22 cellular contexts compared by ENCODE assay signal in the genomic region with DNA sequence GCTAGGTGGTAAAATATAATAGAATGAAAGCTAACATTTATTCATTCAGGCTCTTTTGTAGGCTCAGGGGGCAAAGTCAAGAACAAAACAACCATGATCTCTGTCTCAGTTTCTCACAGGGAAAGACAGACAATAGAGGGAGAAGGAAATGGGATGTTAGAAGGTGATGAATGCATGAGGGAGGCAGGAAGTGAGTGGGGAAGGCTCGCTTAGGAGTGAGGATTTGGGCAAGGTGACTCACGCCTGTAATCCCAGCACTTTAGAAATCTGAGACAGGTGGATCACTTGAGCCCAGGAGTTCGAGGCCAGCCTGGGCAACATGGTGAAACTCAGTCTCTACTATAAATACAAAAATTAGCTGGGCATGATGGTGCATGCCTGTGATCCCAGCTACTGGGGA.
A peak's percentile ranks its signal among the peaks of the same experiment; 100 is the strongest.
DNase-seq lines count a peak whose midpoint lies in the region; ATAC-seq and TF ChIP-seq lines count a peak whose summit lies in the region.
"Had no signal": no experiment of that assay in that cellular context is flagged by ENCODE, and none has a peak within 500 bp of the region (broad histone marks: within the 10 kb centered on the region; RNA-seq: fewer than 3 reads in every experiment).

No MANE protein-coding gene starts in this region.

- no peak overlapping the region for H3K27ac ChIP-seq in GM23338 (ENCODE audit: low read depth)
- H3K27ac ChIP-seq: neural progenitor cell, VCaP had no signal

- H3K4me3 Mint-ChIP-seq in GM23338, result no peak overlapping the region
- no peak overlapping the region for H3K4me3 Mint-ChIP-seq in activated T-helper 2 cell treated with anti-CD3 and anti-CD28 coated beads, Interferon-gamma antibody, Interleukin-2, Interleukin-4, amounts not matched to agents 10 μg/mL and 5 μg/mL and 100 μg/mL, durations not matched to agents 14 hours and 24 hours and 36 hours (ENCODE audit: low read depth)
- H3K4me3 Mint-ChIP-seq: activated naive CD8-positive, alpha-beta T cell treated with anti-CD3 and anti-CD28 coated beads, Interleukin-2, amount 50 U/mL, for 24 hours; CD8-positive, alpha-beta memory T cell; immature natural killer cell; neural progenitor cell; T-helper 17 cell; type B pancreatic cell had no signal

- peaks cover 2% of the 10 kb centered on the region; the same call in 1 of the 3 replicates for H3K36me3 Mint-ChIP-seq in GM23338 (ENCODE audit: low read depth)
- no peaks in the 10 kb centered on the region for H3K36me3 Mint-ChIP-seq in activated T-helper 2 cell treated with anti-CD3 and anti-CD28 coated beads, Interferon-gamma antibody, Interleukin-2, Interleukin-4, amounts not matched to agents 10 μg/mL and 5 μg/mL and 100 μg/mL, durations not matched to agents 14 hours and 24 hours and 36 hours (ENCODE audit: low read depth)
- H3K36me3 Mint-ChIP-seq: CD8-positive, alpha-beta memory T cell had no signal

- H4K20me1 ChIP-seq in GM23338 (replicated peaks; ENCODE audit: insufficient read depth), result no peaks in the 10 kb centered on the region

- peaks cover 8% of the 10 kb centered on the region for H3K27me3 Mint-ChIP-seq in GM23338 (ENCODE audit: insufficient read depth, low read depth, poor library complexity)
- H3K27me3 Mint-ChIP-seq in activated T-helper 2 cell treated with anti-CD3 and anti-CD28 coated beads, Interferon-gamma antibody, Interleukin-2, Interleukin-4, amounts not matched to agents 10 μg/mL and 5 μg/mL and 100 μg/mL, durations not matched to agents 14 hours and 24 hours and 36 hours (ENCODE audit: low read depth), result no peaks in the 10 kb centered on the region
- H3K27me3 Mint-ChIP-seq: activated naive CD8-positive, alpha-beta T cell treated with anti-CD3 and anti-CD28 coated beads, Interleukin-2, amount 50 U/mL, for 24 hours; type B pancreatic cell had no signal

- no peak for DNase-seq in GM23338 (ENCODE audit: low spot score)
- peak; percentile 51 for DNase-seq in NCI-H226
- peak; percentile 37 for DNase-seq in dermis blood vessel endothelial cell
- peak; percentile 30 to 59 for DNase-seq in lung microvascular endothelial cell (ENCODE audit: low read depth in 2 of 2)
- no peak for DNase-seq in NCI-H1417 (lab: John Stamatoyannopoulos, UW)
- no peak for DNase-seq in NCI-H510A (lab: John Stamatoyannopoulos, UW)
- no peak for DNase-seq in activated T-helper 2 cell treated with anti-CD3 and anti-CD28 coated beads, Interferon-gamma antibody, Interleukin-2, Interleukin-4, amounts not matched to agents 10 μg/mL and 5 μg/mL and 100 μg/mL, durations not matched to agents 14 hours and 24 hours and 36 hours (ENCODE audit: low spot score)
- DNase-seq: activated CD4-positive, alpha-beta T cell treated with anti-CD3 and anti-CD28 coated beads, Interleukin-2, amount 50 U/mL, for 48 hours; activated effector memory CD4-positive, alpha-beta T cell treated with Interleukin-2 at 50 U/mL for 16 hours; activated naive CD8-positive, alpha-beta T cell treated with anti-CD3 and anti-CD28 coated beads, Interleukin-2, amount 50 U/mL, for 24 hours; CD8-positive, alpha-beta memory T cell; cortex of kidney; DND-41; immature natural killer cell; NCI-H1694; NCI-H2171; NCI-H748 treated with DMSO at 0.1 percent for 48 hours; T-helper 17 cell had no signal

- no peak overlapping the region for H3K4me3 ChIP-seq in GM23338
- H3K4me3 ChIP-seq: neural progenitor cell had no signal

- no peaks in the 10 kb centered on the region for H3K79me2 ChIP-seq in GM23338 (replicated peaks; ENCODE audit: insufficient read depth)

- intact Hi-C loops in activated T-helper 2 cell treated with anti-CD3 and anti-CD28 coated beads, Interferon-gamma antibody, Interleukin-2, Interleukin-4, amounts not matched to agents 10 μg/mL and 5 μg/mL and 100 μg/mL, durations not matched to agents 14 hours and 24 hours and 36 hours (cut with micrococcal nuclease), result no loop called here

- H3F3A ChIP-seq in GM23338 (replicated peaks; ENCODE audit: low read depth), result no peaks in the 10 kb centered on the region

- no peaks in the 10 kb centered on the region for H3K9me3 Mint-ChIP-seq in GM23338
- no peaks in the 10 kb centered on the region for H3K9me3 Mint-ChIP-seq in activated T-helper 2 cell treated with anti-CD3 and anti-CD28 coated beads, Interferon-gamma antibody, Interleukin-2, Interleukin-4, amounts not matched to agents 10 μg/mL and 5 μg/mL and 100 μg/mL, durations not matched to agents 14 hours and 24 hours and 36 hours
- H3K9me3 Mint-ChIP-seq: activated naive CD8-positive, alpha-beta T cell treated with anti-CD3 and anti-CD28 coated beads, Interleukin-2, amount 50 U/mL, for 24 hours; CD8-positive, alpha-beta memory T cell; immature natural killer cell; neural progenitor cell had no signal

- peaks cover 13% of the 10 kb centered on the region for H3K4me1 ChIP-seq in GM23338 (ENCODE audit: insufficient read depth)
- H3K4me1 ChIP-seq: neural progenitor cell had no signal

- H3K27ac Mint-ChIP-seq in GM23338, result peak overlapping the region; percentile 2; the same call in 1 of the 2 replicates
- H3K27ac Mint-ChIP-seq in activated T-helper 2 cell treated with anti-CD3 and anti-CD28 coated beads, Interferon-gamma antibody, Interleukin-2, Interleukin-4, amounts not matched to agents 10 μg/mL and 5 μg/mL and 100 μg/mL, durations not matched to agents 14 hours and 24 hours and 36 hours, result no peak overlapping the region
- H3K27ac Mint-ChIP-seq: activated naive CD8-positive, alpha-beta T cell treated with anti-CD3 and anti-CD28 coated beads, Interleukin-2, amount 50 U/mL, for 24 hours; immature natural killer cell; neural progenitor cell; T-helper 17 cell; type B pancreatic cell had no signal

- no peak overlapping the region for H3K4me2 ChIP-seq in GM23338
- H3K4me2 ChIP-seq: neural progenitor cell had no signal

- ATAC-seq in GM23338 (no peak), GM19455 (IDR thresholded peaks at IDR 0.05; ENCODE audit: unreplicated experiment) (no peak)
- ATAC-seq: activated naive CD8-positive, alpha-beta T cell treated with anti-CD3 and anti-CD28 coated beads, Interleukin-2, amount 50 U/mL, for 24 hours; T-helper 17 cell had no signal

- H3K9me2 ChIP-seq in GM23338 (ENCODE audit: insufficient read depth), result no peaks in the 10 kb centered on the region

- no peak overlapping the region for H2AFZ ChIP-seq in GM23338
- H2AFZ ChIP-seq: neural progenitor cell had no signal

- H3K4me1 Mint-ChIP-seq in GM23338, result peaks cover 39% of the 10 kb centered on the region
- no peaks in the 10 kb centered on the region for H3K4me1 Mint-ChIP-seq in activated T-helper 2 cell treated with anti-CD3 and anti-CD28 coated beads, Interferon-gamma antibody, Interleukin-2, Interleukin-4, amounts not matched to agents 10 μg/mL and 5 μg/mL and 100 μg/mL, durations not matched to agents 14 hours and 24 hours and 36 hours (ENCODE audit: low read depth)
- H3K4me1 Mint-ChIP-seq: activated naive CD8-positive, alpha-beta T cell treated with anti-CD3 and anti-CD28 coated beads, Interleukin-2, amount 50 U/mL, for 24 hours; CD8-positive, alpha-beta memory T cell; immature natural killer cell had no signal

- no peaks in the 10 kb centered on the region for H3K36me3 ChIP-seq in GM23338 (ENCODE audit: insufficient read depth)
- H3K36me3 ChIP-seq: neural progenitor cell had no signal

- H3K27me3 ChIP-seq in GM23338 (ENCODE audit: insufficient read depth), result no peaks in the 10 kb centered on the region
- H3K27me3 ChIP-seq: neural progenitor cell had no signal

- no peak for TF ChIP-seq CTCF in GM23338 (conservative IDR thresholded peaks at IDR 0.05; ENCODE audit: low read depth in 2 of 2)

TF ChIP-seq in GM23338, 12 proteins besides CTCF, POLR2A, EP300 and RAD21:
- no peak for TF ChIP-seq JUNB (IDR thresholded peaks at IDR 0.05; ENCODE audit: unreplicated experiment)
- TF ChIP-seq EZH2 (IDR thresholded peaks at IDR 0.05; ENCODE audit: low read depth, unreplicated experiment), result no peak
- no peak for TF ChIP-seq NANOG (IDR thresholded peaks at IDR 0.05; ENCODE audit: borderline replicate concordance)
- TF ChIP-seq, protein P1, sequence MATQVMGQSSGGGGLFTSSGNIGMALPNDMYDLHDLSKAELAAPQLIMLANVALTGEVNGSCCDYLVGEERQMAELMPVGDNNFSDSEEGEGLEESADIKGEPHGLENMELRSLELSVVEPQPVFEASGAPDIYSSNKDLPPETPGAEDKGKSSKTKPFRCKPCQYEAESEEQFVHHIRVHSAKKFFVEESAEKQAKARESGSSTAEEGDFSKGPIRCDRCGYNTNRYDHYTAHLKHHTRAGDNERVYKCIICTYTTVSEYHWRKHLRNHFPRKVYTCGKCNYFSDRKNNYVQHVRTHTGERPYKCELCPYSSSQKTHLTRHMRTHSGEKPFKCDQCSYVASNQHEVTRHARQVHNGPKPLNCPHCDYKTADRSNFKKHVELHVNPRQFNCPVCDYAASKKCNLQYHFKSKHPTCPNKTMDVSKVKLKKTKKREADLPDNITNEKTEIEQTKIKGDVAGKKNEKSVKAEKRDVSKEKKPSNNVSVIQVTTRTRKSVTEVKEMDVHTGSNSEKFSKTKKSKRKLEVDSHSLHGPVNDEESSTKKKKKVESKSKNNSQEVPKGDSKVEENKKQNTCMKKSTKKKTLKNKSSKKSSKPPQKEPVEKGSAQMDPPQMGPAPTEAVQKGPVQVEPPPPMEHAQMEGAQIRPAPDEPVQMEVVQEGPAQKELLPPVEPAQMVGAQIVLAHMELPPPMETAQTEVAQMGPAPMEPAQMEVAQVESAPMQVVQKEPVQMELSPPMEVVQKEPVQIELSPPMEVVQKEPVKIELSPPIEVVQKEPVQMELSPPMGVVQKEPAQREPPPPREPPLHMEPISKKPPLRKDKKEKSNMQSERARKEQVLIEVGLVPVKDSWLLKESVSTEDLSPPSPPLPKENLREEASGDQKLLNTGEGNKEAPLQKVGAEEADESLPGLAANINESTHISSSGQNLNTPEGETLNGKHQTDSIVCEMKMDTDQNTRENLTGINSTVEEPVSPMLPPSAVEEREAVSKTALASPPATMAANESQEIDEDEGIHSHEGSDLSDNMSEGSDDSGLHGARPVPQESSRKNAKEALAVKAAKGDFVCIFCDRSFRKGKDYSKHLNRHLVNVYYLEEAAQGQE (IDR thresholded peaks at IDR 0.05; ENCODE audit: unreplicated experiment), result no peak
- TF ChIP-seq, protein P2, sequence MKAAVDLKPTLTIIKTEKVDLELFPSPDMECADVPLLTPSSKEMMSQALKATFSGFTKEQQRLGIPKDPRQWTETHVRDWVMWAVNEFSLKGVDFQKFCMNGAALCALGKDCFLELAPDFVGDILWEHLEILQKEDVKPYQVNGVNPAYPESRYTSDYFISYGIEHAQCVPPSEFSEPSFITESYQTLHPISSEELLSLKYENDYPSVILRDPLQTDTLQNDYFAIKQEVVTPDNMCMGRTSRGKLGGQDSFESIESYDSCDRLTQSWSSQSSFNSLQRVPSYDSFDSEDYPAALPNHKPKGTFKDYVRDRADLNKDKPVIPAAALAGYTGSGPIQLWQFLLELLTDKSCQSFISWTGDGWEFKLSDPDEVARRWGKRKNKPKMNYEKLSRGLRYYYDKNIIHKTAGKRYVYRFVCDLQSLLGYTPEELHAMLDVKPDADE (IDR thresholded peaks at IDR 0.05), result no peak
- TF ChIP-seq ZNF331 (CRISPR knock-in tag; IDR thresholded peaks at IDR 0.05; ENCODE audit: low read depth), result no peak
TF ChIP-seq in GM23338: peak in this region for 0.

Comparison
In these comparisons a context has a peak if more than half of its experiments do, and no peak if none do; other contexts are left out.
1. DNase-seq: peak in NCI-H226 (single experiment), dermis blood vessel endothelial cell (single experiment) and lung microvascular endothelial cell (2 of 2); none in GM23338 (single experiment), NCI-H1417 (0 of 3), NCI-H510A (single experiment) and activated T-helper 2 cell treated with anti-CD3 and anti-CD28 coated beads, Interferon-gamma antibody, Interleukin-2, Interleukin-4, amounts not matched to agents 10 μg/mL and 5 μg/mL and 100 μg/mL, durations not matched to agents 14 hours and 24 hours and 36 hours (single experiment).